ENCODE assay signal across 13 cellular contexts in genomic region chr3:171256445-171257250, GRCh38.
A peak's percentile ranks its signal among the peaks of the same experiment; 100 is the strongest.
DNase-seq lines count a peak whose midpoint lies in the region; ATAC-seq and TF ChIP-seq lines count a peak whose summit lies in the region.
"Had no signal": no experiment of that assay in that cellular context is flagged by ENCODE, and none has a peak within 500 bp of the region (broad histone marks: within the 10 kb centered on the region; RNA-seq: fewer than 3 reads in every experiment).

No MANE protein-coding gene starts in this region.

- H3K27me3 Mint-ChIP-seq in Calu3 (ENCODE audit: unreplicated experiment): no peaks in the 10 kb centered on the region

- ATAC-seq in GM19395 (IDR thresholded peaks at IDR 0.05; ENCODE audit: unreplicated experiment) (peak; percentile 13), RWPE2 (ENCODE audit: low read depth) (0 out of 3 replicates have a peak, but pooled peaks have one; percentile 48), GM21737 (IDR thresholded peaks at IDR 0.05; ENCODE audit: unreplicated experiment) (no peak)
- ATAC-seq: esophagus mucosa, right lobe of liver had no signal

- no peak for TF ChIP-seq POLR2A in Peyer's patch (IDR thresholded peaks at IDR 0.05)

- H3K9me3 ChIP-seq in RWPE2 (ENCODE audit: severe bottlenecking) (no peaks in the 10 kb centered on the region), Peyer's patch (no peaks in the 10 kb centered on the region)
- H3K9me3 ChIP-seq: right lobe of liver had no signal

- H3K4me3 ChIP-seq in RWPE2 (ENCODE audit: severe bottlenecking) (no peak overlapping the region), fibroblast of mammary gland (ENCODE audit: control insufficient read depth, low read depth, low read length) (no peak overlapping the region), Peyer's patch (no peak overlapping the region)
- H3K4me3 ChIP-seq: right lobe of liver had no signal

- DNase-seq in Calu3: no peak
- no peak for DNase-seq in RWPE2 (ENCODE audit: low spot score)
- peak; percentile 33 for DNase-seq in fibroblast of mammary gland (ENCODE audit: low read depth)
- DNase-seq in glomerular visceral epithelial cell (ENCODE audit: extremely low spot score): no peak
- no peak for DNase-seq in Peyer's patch
- DNase-seq in stimulated activated naive CD4-positive, alpha-beta T cell (lab: John Stamatoyannopoulos, UW): no peak
- DNase-seq: Karpas-422, left ventricle myocardium superior, NCI-H524 treated with DMSO at 0.1 percent for 48 hours, right lobe of liver had no signal

- H3K4me1 Mint-ChIP-seq in Calu3 (ENCODE audit: low read depth, unreplicated experiment): peaks cover 77% of the 10 kb centered on the region

- H3K36me3 ChIP-seq in RWPE2 (ENCODE audit: low read depth): no peaks in the 10 kb centered on the region
- no peaks in the 10 kb centered on the region for H3K36me3 ChIP-seq in Peyer's patch
- H3K36me3 ChIP-seq: right lobe of liver had no signal

- intact Hi-C loops in Calu3 (cut with micrococcal nuclease; ENCODE audit: unreplicated experiment): loop anchor here (10.0 kb wide), 1 partner anchor 208 kb away; the partner anchor contains the start of gene TNIK

- CTCF ChIA-PET in Calu3 (lab: Charles Lee): interaction anchor here (1.6 kb wide), 1 partner anchor 40 kb away, joined by 4 read pairs; no protein-coding TSS in a partner anchor

- no peak for TF ChIP-seq CTCF in Calu3 (IDR thresholded peaks at IDR 0.05; ENCODE audit: unreplicated experiment)
- no peak for TF ChIP-seq CTCF in RWPE2 (IDR thresholded peaks at IDR 0.05; ENCODE audit: poor library complexity, severe bottlenecking)
- no peak for TF ChIP-seq CTCF in fibroblast of mammary gland (conservative IDR thresholded peaks at IDR 0.05; ENCODE audit: control insufficient read depth, insufficient read depth, low read depth, low read length)
- TF ChIP-seq CTCF in Peyer's patch (IDR thresholded peaks at IDR 0.05): no peak

- no peaks in the 10 kb centered on the region for H3K27me3 ChIP-seq in RWPE2 (ENCODE audit: insufficient read depth, poor library complexity, severe bottlenecking)
- no peaks in the 10 kb centered on the region for H3K27me3 ChIP-seq in Peyer's patch
- H3K27me3 ChIP-seq: right lobe of liver had no signal

- no peak overlapping the region for H3K27ac ChIP-seq in RWPE2 (ENCODE audit: poor library complexity, severe bottlenecking)
- peak overlapping the region in 2 of 4 donors; percentile 16 to 34 for H3K27ac ChIP-seq in Peyer's patch
- H3K27ac ChIP-seq: right lobe of liver had no signal

- peaks cover 5% of the 10 kb centered on the region for H3K9me3 Mint-ChIP-seq in Calu3 (ENCODE audit: low read depth, unreplicated experiment)

- no TSS peak for BruUV-seq in Calu3 (replicated peaks; lab: Mats Ljungman, UMichigan)

- H3K36me3 Mint-ChIP-seq in Calu3 (ENCODE audit: insufficient read depth, unreplicated experiment): peaks cover 7% of the 10 kb centered on the region

- H3K4me1 ChIP-seq in RWPE2 (ENCODE audit: insufficient read depth, poor library complexity, severe bottlenecking) (peaks cover 18% of the 10 kb centered on the region), Peyer's patch (peaks cover 0 to 13% (median 0%) of the 10 kb centered on the region in 4 donors)
- H3K4me1 ChIP-seq: right lobe of liver had no signal

- peak overlapping the region; percentile 35 for H3K27ac Mint-ChIP-seq in Calu3 (ENCODE audit: unreplicated experiment)

- no peak overlapping the region for H3K4me3 Mint-ChIP-seq in Calu3 (ENCODE audit: low read depth, unreplicated experiment)
